ENCODE assay signal across 21 cellular contexts in the genomic region with DNA sequence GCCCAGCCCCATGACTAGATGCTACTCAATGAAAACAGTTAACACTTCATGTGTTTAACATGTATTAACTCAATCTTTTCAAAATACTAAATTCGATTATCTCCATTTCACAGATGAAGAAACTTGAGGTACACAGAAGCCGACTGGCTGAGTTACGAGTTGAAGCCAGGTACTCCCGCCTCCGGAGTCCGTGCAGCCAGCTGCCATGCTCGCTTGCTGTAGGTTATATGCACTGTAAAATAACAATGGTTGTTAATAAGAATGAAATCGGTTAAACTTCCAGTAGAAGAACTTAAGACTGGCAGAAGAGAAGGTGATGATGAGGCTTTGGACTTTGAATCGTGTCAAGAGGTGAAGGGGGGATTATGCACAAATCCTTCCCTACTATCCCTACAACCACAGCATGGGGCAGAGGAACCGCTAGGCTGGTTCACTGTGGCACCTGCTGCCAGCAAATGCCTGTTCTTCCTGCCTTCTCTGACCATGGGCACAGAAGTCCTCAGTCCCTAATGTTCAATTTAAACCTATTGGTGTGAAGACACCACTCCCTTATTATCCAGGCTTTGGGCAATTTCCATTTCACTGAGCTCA.
"Had no signal": no experiment of that assay in that cellular context is flagged by ENCODE, and none has a peak within 500 bp of the region (broad histone marks: within the 10 kb centered on the region; RNA-seq: fewer than 3 reads in every experiment).

No MANE protein-coding gene starts in this region.

- H3K4me3 ChIP-seq: esophagus squamous epithelium, heart right ventricle, lower lobe of right lung, mucosa of descending colon, ovary, skin epidermis, thyroid gland, upper lobe of left lung, vagina had no signal

- H3K27me3 Mint-ChIP-seq: natural killer cell treated with Interleukin-12 subunit alpha and Interleukin-12 subunit beta and Interleukin-15 and Interleukin-18, amount 100 ng/mL, for 72 hours; progenitor cell of endocrine pancreas; stimulated activated naive CD8-positive, alpha-beta T cell treated with anti-CD3 and anti-CD28 coated beads, Interleukin-15, amount 100 ng/mL, for 72 hours had no signal

- H3K27ac ChIP-seq: esophagus squamous epithelium, heart right ventricle, lower lobe of right lung, ovary, skin epidermis, thyroid gland, upper lobe of left lung, vagina had no signal

- H3K27ac Mint-ChIP-seq: natural killer cell treated with Interleukin-12 subunit alpha and Interleukin-12 subunit beta and Interleukin-15 and Interleukin-18, amount 100 ng/mL, for 72 hours; progenitor cell of endocrine pancreas had no signal

- H3K36me3 ChIP-seq: ovary had no signal

- H3K4me3 Mint-ChIP-seq: natural killer cell treated with Interleukin-12 subunit alpha and Interleukin-12 subunit beta and Interleukin-15 and Interleukin-18, amount 100 ng/mL, for 72 hours; stimulated activated naive CD8-positive, alpha-beta T cell treated with anti-CD3 and anti-CD28 coated beads, Interleukin-15, amount 100 ng/mL, for 72 hours had no signal

- ATAC-seq: heart right ventricle; lower lobe of right lung; mucosa of descending colon; natural killer cell treated with Interleukin-12 subunit alpha and Interleukin-12 subunit beta and Interleukin-15 and Interleukin-18, amount 100 ng/mL, for 72 hours; sciatic nerve; stimulated activated naive CD8-positive, alpha-beta T cell treated with anti-CD3 and anti-CD28 coated beads, Interleukin-15, amount 100 ng/mL, for 72 hours had no signal

- H3K27me3 ChIP-seq: esophagus squamous epithelium, heart right ventricle, ovary, thyroid gland, upper lobe of left lung, vagina had no signal

- H3K9me3 Mint-ChIP-seq: natural killer cell treated with Interleukin-12 subunit alpha and Interleukin-12 subunit beta and Interleukin-15 and Interleukin-18, amount 100 ng/mL, for 72 hours had no signal

- H3K4me1 ChIP-seq: esophagus squamous epithelium, heart right ventricle, lower lobe of right lung, thyroid gland, upper lobe of left lung, vagina had no signal

- H3K9me3 ChIP-seq: esophagus squamous epithelium, heart right ventricle, lower lobe of right lung, mucosa of descending colon, ovary, thyroid gland, upper lobe of left lung, vagina had no signal

- DNase-seq: activated CD4-positive, alpha-beta T cell treated with anti-CD3 and anti-CD28 coated beads for 1 hour; activated CD8-positive, alpha-beta memory T cell treated with anti-CD3 and anti-CD28 coated beads for 24 hours; amygdala; central memory CD4-positive, alpha-beta T cell; esophagus squamous epithelium; foreskin melanocyte; heart right ventricle; lower lobe of right lung; mucosa of descending colon; ovary; stimulated activated CD4-positive, alpha-beta T cell treated with anti-CD3 and anti-CD28 coated beads, Interleukin-12 subunit alpha, Interleukin-12 subunit beta, amount 100 ng/mL, for 4 hours; stimulated activated CD4-positive, alpha-beta T cell treated with anti-CD3 and anti-CD28 coated beads, Interleukin-4, amount 100 ng/mL, for 1 hour; stimulated activated naive CD8-positive, alpha-beta T cell treated with anti-CD3 and anti-CD28 coated beads, Interleukin-15, amount 100 ng/mL, for 72 hours; T-helper 2 cell; thyroid gland had no signal
